Comparison of ENCODE assay signal across 30 cellular contexts in the genomic region with DNA sequence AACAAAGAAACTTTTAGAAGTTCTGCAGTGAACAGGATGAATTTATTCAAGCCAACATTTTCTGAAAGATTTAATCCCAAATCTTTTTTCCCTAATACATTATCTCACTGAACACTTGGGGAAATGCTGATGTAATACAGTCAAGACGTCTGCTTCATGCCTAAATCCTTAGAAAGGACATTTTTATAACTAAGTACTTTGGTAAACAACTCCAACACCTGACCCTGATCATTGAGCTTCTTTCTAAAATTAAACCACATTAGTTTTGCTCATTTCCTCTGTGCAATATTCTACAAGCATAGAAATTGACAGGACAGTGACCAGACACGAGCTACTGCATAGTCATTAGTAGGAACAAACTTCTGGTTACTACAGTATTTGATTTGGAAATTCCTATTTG.
"Had no signal": no experiment of that assay in that cellular context is flagged by ENCODE, and none has a peak within 500 bp of the region (broad histone marks: within the 10 kb centered on the region; RNA-seq: fewer than 3 reads in every experiment).

No MANE protein-coding gene starts in this region.

- H3K4me3 ChIP-seq: pancreas, psoas muscle, right lobe of liver, sigmoid colon, spleen, suprapubic skin, testis, tibial artery, transverse colon, upper lobe of left lung, vagina had no signal

- H3K36me3 ChIP-seq: neutrophil, pancreas, right lobe of liver, sigmoid colon, suprapubic skin, transverse colon, vagina had no signal

- H3K9me3 ChIP-seq: neutrophil, pancreas, psoas muscle, right lobe of liver, sigmoid colon, suprapubic skin, testis, tibial artery, transverse colon, upper lobe of left lung, vagina had no signal

- H3K27ac Mint-ChIP-seq: naive thymus-derived CD4-positive, alpha-beta T cell; natural killer cell treated with Interleukin-12 subunit alpha and Interleukin-12 subunit beta and Interleukin-15 and Interleukin-18, amount 100 ng/mL, for 72 hours; nephron progenitor cell; progenitor cell of endocrine pancreas; stimulated activated memory B cell treated with anti-CD40 and anti-IgM and Interleukin-4, amounts not matched to agents 10 μg/mL and 1 μg/mL and 100 μg/mL, for 72 hours; stimulated activated naive CD8-positive, alpha-beta T cell treated with anti-CD3 and anti-CD28 coated beads, Interleukin-15, amount 100 ng/mL, for 72 hours had no signal

- H3K27me3 Mint-ChIP-seq: progenitor cell of endocrine pancreas had no signal

- H3K36me3 Mint-ChIP-seq: natural killer cell treated with Interleukin-12 subunit alpha and Interleukin-12 subunit beta and Interleukin-15 and Interleukin-18, amount 100 ng/mL, for 72 hours; stimulated activated memory B cell treated with anti-CD40 and anti-IgM and Interleukin-4, amounts not matched to agents 10 μg/mL and 1 μg/mL and 100 μg/mL, for 72 hours had no signal

- H3K27ac ChIP-seq: neutrophil, pancreas, psoas muscle, right lobe of liver, sigmoid colon, spleen, suprapubic skin, testis, tibial artery, transverse colon, upper lobe of left lung, vagina had no signal

- H3K4me3 Mint-ChIP-seq: naive thymus-derived CD4-positive, alpha-beta T cell; natural killer cell treated with Interleukin-12 subunit alpha and Interleukin-12 subunit beta and Interleukin-15 and Interleukin-18, amount 100 ng/mL, for 72 hours; nephron progenitor cell; neural crest cell; stimulated activated memory B cell treated with anti-CD40 and anti-IgM and Interleukin-4, amounts not matched to agents 10 μg/mL and 1 μg/mL and 100 μg/mL, for 72 hours; stimulated activated naive CD8-positive, alpha-beta T cell treated with anti-CD3 and anti-CD28 coated beads, Interleukin-15, amount 100 ng/mL, for 72 hours had no signal

- H3K4me1 Mint-ChIP-seq: nephron progenitor cell; stimulated activated memory B cell treated with anti-CD40 and anti-IgM and Interleukin-4, amounts not matched to agents 10 μg/mL and 1 μg/mL and 100 μg/mL, for 72 hours had no signal

- H3K27me3 ChIP-seq: neutrophil, pancreas, right lobe of liver, sigmoid colon, spleen, suprapubic skin, testis, tibial artery, transverse colon, upper lobe of left lung, vagina had no signal

- H3K4me1 ChIP-seq: pancreas, psoas muscle, right lobe of liver, sigmoid colon, spleen, suprapubic skin, testis, tibial artery, transverse colon had no signal

- DNase-seq: naive thymus-derived CD4-positive, alpha-beta T cell; nephron progenitor cell; nucleus accumbens; pancreas; psoas muscle; right cardiac atrium; right lobe of liver; sigmoid colon; small intestine; spleen; stimulated activated CD4-positive, alpha-beta T cell treated with anti-CD3 and anti-CD28 coated beads, Interleukin-12 subunit alpha, Interleukin-12 subunit beta, amount 100 ng/mL, for 4 hours; stimulated activated CD4-positive, alpha-beta T cell treated with anti-CD3 and anti-CD28 coated beads, Interleukin-1b, Interleukin-23, amount 100 ng/mL, for 48 hours; stimulated activated CD4-positive, alpha-beta T cell treated with anti-CD3 and anti-CD28 coated beads, Interleukin-4, amount 100 ng/mL, for 1 hour; stimulated activated CD4-positive, alpha-beta T cell treated with anti-CD3 and anti-CD28 coated beads, Interleukin-4, amount 100 ng/mL, for 4 hours; stimulated activated CD8-positive, alpha-beta memory T cell treated with anti-CD3 and anti-CD28 coated beads, Interleukin-4, amount 100 ng/mL, for 48 hours; stimulated activated naive CD4-positive, alpha-beta T cell; stimulated activated naive CD8-positive, alpha-beta T cell treated with anti-CD3 and anti-CD28 coated beads, Interleukin-15, amount 100 ng/mL, for 72 hours; stimulated activated naive CD8-positive, alpha-beta T cell treated with anti-CD3 and anti-CD28 coated beads, Interleukin-15, Interleukin-2, amounts not matched to agents 100 U/mL and 50 U/mL, for 24 hours; substantia nigra; testis; tibial artery; transverse colon; upper lobe of left lung had no signal

- ATAC-seq: naive thymus-derived CD4-positive, alpha-beta T cell; natural killer cell treated with Interleukin-12 subunit alpha and Interleukin-12 subunit beta and Interleukin-15 and Interleukin-18, amount 100 ng/mL, for 72 hours; pancreas; psoas muscle; right cardiac atrium; right lobe of liver; stimulated activated memory B cell treated with anti-CD40 and anti-IgM and Interleukin-4, amounts not matched to agents 10 μg/mL and 1 μg/mL and 100 μg/mL, for 72 hours; stimulated activated naive CD8-positive, alpha-beta T cell treated with anti-CD3 and anti-CD28 coated beads, Interleukin-15, amount 100 ng/mL, for 72 hours; stimulated activated naive CD8-positive, alpha-beta T cell treated with anti-CD3 and anti-CD28 coated beads, Interleukin-15, Interleukin-2, amounts not matched to agents 100 U/mL and 50 U/mL, for 24 hours had no signal

- H3K9me3 Mint-ChIP-seq: nephron progenitor cell; stimulated activated naive CD8-positive, alpha-beta T cell treated with anti-CD3 and anti-CD28 coated beads, Interleukin-15, amount 100 ng/mL, for 72 hours had no signal
